1 cellular context compared by ENCODE assay signal in the genomic region with DNA sequence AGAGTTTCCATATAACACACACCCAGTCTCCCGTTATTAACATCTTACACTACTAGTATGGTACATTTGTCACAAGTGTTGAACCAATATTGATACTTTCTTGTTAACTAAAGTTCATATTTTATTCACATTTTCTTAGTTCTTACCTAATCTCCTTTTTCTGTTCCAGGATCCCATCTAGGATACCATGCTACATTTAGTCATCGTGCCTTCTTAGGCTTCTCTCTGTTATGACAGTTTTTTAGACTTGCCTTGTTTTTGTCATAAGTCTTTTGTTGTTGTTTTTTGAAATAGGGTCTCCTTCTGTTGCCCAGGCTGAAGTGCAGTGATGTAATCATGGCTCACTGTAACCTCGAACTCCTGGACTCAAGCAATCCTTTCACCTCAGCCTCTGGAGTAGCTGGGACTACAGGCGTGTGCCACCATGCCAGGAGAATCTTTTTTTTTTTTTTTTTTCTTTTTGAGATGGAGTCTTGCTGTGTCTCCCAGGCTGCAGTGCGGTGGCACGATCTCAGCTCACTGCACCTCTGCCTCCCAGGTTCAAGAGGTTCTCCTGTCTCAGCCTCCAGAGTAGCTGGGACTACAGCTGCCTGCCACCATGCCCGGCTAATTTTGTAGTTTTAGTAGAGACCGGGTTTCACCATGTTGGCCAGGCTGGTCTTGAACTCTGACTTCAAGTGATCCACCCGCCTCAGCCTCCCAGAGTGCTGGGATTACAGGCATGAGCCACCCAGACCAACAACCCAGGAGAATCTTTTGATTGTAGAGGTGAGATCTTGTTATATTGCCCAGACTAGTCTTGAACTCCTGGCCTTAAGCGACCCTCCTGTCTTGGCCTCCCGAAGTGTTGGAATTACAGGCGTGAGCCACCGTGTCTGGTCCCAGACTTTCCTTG.
TF ChIP-seq lines count a peak whose summit lies in the region.

No MANE protein-coding gene starts in this region.

TF ChIP-seq in HepG2, 621 proteins besides CTCF, POLR2A, EP300 and RAD21 (continued from another document and continues in another):
- TF ChIP-seq, protein P1, sequence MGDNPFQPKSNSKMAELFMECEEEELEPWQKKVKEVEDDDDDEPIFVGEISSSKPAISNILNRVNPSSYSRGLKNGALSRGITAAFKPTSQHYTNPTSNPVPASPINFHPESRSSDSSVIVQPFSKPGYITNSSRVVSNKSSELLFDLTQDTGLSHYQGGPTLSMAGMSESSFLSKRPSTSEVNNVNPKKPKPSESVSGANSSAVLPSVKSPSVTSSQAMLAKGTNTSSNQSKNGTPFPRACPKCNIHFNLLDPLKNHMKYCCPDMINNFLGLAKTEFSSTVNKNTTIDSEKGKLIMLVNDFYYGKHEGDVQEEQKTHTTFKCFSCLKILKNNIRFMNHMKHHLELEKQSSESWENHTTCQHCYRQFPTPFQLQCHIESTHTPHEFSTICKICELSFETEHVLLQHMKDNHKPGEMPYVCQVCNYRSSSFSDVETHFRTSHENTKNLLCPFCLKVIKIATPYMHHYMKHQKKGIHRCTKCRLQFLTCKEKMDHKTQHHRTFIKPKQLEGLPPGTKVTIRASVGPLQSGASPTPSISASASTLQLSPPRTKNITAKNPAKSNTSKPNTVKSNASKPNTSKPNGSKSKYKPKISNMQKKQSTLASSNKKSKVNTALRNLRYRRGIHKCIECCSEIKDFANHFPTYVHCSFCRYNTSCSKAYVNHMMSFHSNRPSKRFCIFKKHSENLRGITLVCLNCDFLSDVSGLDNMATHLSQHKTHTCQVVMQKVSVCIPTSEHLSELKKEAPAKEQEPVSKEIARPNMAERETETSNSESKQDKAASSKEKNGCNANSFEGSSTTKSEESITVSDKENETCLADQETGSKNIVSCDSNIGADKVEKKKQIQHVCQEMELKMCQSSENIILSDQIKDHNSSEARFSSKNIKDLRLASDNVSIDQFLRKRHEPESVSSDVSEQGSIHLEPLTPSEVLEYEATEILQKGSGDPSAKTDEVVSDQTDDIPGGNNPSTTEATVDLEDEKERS (CRISPR knock-in tag; IDR thresholded peaks at IDR 0.05) = peak; percentile 32; the same call in 1 of the 2 replicates
- no peak for TF ChIP-seq MAF1 (CRISPR knock-in tag; IDR thresholded peaks at IDR 0.05; ENCODE audit: borderline replicate concordance)
- no peak for TF ChIP-seq ELF1 (CRISPR knock-in tag; IDR thresholded peaks at IDR 0.05)
- no peak for TF ChIP-seq NFIC (IDR thresholded peaks at IDR 0.05; ENCODE audit: low read length)
- TF ChIP-seq, protein P2, sequence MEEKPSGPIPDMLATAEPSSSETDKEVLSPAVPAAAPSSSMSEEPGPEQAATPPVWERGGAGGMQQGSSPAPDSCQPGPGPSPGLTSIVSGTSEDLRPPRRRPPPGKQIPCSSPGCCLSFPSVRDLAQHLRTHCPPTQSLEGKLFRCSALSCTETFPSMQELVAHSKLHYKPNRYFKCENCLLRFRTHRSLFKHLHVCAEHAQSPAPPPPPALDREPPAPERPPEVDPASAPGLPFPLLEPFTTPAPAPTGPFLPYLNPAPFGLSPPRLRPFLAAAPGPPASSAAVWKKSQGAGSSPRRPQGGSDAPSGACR (CRISPR knock-in tag; IDR thresholded peaks at IDR 0.05) = 0 out of 2 replicates have a peak, but pooled peaks have one; percentile 18
- TF ChIP-seq, protein P3, sequence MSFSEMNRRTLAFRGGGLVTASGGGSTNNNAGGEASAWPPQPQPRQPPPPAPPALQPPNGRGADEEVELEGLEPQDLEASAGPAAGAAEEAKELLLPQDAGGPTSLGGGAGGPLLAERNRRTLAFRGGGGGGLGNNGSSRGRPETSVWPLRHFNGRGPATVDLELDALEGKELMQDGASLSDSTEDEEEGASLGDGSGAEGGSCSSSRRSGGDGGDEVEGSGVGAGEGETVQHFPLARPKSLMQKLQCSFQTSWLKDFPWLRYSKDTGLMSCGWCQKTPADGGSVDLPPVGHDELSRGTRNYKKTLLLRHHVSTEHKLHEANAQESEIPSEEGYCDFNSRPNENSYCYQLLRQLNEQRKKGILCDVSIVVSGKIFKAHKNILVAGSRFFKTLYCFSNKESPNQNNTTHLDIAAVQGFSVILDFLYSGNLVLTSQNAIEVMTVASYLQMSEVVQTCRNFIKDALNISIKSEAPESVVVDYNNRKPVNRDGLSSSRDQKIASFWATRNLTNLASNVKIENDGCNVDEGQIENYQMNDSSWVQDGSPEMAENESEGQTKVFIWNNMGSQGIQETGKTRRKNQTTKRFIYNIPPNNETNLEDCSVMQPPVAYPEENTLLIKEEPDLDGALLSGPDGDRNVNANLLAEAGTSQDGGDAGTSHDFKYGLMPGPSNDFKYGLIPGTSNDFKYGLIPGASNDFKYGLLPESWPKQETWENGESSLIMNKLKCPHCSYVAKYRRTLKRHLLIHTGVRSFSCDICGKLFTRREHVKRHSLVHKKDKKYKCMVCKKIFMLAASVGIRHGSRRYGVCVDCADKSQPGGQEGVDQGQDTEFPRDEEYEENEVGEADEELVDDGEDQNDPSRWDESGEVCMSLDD (CRISPR knock-in tag; IDR thresholded peaks at IDR 0.05; ENCODE audit: borderline replicate concordance) = no peak
- TF ChIP-seq, protein P4, sequence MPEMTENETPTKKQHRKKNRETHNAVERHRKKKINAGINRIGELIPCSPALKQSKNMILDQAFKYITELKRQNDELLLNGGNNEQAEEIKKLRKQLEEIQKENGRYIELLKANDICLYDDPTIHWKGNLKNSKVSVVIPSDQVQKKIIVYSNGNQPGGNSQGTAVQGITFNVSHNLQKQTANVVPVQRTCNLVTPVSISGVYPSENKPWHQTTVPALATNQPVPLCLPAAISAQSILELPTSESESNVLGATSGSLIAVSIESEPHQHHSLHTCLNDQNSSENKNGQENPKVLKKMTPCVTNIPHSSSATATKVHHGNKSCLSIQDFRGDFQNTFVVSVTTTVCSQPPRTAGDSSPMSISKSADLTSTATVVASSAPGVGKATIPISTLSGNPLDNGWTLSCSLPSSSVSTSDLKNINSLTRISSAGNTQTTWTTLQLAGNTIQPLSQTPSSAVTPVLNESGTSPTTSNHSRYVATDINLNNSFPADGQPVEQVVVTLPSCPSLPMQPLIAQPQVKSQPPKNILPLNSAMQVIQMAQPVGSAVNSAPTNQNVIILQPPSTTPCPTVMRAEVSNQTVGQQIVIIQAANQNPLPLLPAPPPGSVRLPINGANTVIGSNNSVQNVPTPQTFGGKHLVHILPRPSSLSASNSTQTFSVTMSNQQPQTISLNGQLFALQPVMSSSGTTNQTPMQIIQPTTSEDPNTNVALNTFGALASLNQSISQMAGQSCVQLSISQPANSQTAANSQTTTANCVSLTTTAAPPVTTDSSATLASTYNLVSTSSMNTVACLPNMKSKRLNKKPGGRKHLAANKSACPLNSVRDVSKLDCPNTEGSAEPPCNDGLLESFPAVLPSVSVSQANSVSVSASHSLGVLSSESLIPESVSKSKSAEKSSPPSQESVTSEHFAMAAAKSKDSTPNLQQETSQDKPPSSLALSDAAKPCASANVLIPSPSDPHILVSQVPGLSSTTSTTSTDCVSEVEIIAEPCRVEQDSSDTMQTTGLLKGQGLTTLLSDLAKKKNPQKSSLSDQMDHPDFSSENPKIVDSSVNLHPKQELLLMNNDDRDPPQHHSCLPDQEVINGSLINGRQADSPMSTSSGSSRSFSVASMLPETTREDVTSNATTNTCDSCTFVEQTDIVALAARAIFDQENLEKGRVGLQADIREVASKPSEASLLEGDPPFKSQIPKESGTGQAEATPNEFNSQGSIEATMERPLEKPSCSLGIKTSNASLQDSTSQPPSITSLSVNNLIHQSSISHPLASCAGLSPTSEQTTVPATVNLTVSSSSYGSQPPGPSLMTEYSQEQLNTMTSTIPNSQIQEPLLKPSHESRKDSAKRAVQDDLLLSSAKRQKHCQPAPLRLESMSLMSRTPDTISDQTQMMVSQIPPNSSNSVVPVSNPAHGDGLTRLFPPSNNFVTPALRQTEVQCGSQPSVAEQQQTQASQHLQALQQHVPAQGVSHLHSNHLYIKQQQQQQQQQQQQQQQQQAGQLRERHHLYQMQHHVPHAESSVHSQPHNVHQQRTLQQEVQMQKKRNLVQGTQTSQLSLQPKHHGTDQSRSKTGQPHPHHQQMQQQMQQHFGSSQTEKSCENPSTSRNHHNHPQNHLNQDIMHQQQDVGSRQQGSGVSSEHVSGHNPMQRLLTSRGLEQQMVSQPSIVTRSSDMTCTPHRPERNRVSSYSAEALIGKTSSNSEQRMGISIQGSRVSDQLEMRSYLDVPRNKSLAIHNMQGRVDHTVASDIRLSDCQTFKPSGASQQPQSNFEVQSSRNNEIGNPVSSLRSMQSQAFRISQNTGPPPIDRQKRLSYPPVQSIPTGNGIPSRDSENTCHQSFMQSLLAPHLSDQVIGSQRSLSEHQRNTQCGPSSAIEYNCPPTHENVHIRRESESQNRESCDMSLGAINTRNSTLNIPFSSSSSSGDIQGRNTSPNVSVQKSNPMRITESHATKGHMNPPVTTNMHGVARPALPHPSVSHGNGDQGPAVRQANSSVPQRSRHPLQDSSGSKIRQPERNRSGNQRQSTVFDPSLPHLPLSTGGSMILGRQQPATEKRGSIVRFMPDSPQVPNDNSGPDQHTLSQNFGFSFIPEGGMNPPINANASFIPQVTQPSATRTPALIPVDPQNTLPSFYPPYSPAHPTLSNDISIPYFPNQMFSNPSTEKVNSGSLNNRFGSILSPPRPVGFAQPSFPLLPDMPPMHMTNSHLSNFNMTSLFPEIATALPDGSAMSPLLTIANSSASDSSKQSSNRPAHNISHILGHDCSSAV (CRISPR knock-in tag; IDR thresholded peaks at IDR 0.05; ENCODE audit: borderline replicate concordance) = no peak
- 0 out of 2 replicates have a peak, but pooled peaks have one; percentile 45 for TF ChIP-seq ARNT2 (CRISPR knock-in tag; IDR thresholded peaks at IDR 0.05; ENCODE audit: low read depth)
- 0 out of 2 replicates have a peak, but pooled peaks have one; percentile 49 for TF ChIP-seq ZNF101 (CRISPR knock-in tag; IDR thresholded peaks at IDR 0.05; ENCODE audit: borderline replicate concordance, low read depth)
- TF ChIP-seq ZBTB38 (CRISPR knock-in tag; IDR thresholded peaks at IDR 0.05) = peak; percentile 66; the same call in 1 of the 2 replicates
- TF ChIP-seq JARID2 (CRISPR knock-in tag; IDR thresholded peaks at IDR 0.05; ENCODE audit: insufficient replicate concordance) = no peak
- TF ChIP-seq, protein P5, sequence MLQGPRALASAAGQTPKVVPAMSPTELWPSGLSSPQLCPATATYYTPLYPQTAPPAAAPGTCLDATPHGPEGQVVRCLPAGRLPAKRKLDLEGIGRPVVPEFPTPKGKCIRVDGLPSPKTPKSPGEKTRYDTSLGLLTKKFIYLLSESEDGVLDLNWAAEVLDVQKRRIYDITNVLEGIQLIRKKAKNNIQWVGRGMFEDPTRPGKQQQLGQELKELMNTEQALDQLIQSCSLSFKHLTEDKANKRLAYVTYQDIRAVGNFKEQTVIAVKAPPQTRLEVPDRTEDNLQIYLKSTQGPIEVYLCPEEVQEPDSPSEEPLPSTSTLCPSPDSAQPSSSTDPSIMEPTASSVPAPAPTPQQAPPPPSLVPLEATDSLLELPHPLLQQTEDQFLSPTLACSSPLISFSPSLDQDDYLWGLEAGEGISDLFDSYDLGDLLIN (CRISPR knock-in tag; IDR thresholded peaks at IDR 0.05; ENCODE audit: borderline replicate concordance) = no peak
- TF ChIP-seq, protein P6, sequence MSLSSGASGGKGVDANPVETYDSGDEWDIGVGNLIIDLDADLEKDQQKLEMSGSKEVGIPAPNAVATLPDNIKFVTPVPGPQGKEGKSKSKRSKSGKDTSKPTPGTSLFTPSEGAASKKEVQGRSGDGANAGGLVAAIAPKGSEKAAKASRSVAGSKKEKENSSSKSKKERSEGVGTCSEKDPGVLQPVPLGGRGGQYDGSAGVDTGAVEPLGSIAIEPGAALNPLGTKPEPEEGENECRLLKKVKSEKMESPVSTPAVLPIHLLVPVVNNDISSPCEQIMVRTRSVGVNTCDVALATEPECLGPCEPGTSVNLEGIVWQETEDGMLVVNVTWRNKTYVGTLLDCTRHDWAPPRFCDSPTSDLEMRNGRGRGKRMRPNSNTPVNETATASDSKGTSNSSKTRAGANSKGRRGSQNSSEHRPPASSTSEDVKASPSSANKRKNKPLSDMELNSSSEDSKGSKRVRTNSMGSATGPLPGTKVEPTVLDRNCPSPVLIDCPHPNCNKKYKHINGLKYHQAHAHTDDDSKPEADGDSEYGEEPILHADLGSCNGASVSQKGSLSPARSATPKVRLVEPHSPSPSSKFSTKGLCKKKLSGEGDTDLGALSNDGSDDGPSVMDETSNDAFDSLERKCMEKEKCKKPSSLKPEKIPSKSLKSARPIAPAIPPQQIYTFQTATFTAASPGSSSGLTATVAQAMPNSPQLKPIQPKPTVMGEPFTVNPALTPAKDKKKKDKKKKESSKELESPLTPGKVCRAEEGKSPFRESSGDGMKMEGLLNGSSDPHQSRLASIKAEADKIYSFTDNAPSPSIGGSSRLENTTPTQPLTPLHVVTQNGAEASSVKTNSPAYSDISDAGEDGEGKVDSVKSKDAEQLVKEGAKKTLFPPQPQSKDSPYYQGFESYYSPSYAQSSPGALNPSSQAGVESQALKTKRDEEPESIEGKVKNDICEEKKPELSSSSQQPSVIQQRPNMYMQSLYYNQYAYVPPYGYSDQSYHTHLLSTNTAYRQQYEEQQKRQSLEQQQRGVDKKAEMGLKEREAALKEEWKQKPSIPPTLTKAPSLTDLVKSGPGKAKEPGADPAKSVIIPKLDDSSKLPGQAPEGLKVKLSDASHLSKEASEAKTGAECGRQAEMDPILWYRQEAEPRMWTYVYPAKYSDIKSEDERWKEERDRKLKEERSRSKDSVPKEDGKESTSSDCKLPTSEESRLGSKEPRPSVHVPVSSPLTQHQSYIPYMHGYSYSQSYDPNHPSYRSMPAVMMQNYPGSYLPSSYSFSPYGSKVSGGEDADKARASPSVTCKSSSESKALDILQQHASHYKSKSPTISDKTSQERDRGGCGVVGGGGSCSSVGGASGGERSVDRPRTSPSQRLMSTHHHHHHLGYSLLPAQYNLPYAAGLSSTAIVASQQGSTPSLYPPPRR (CRISPR knock-in tag; IDR thresholded peaks at IDR 0.05; ENCODE audit: borderline replicate concordance) = no peak
- peak; percentile 46; the same call in 1 of the 2 replicates for TF ChIP-seq CREB1 (IDR thresholded peaks at IDR 0.05)
- TF ChIP-seq CREB1 (CRISPR knock-in tag; IDR thresholded peaks at IDR 0.05) = no peak
- TF ChIP-seq, protein P7, sequence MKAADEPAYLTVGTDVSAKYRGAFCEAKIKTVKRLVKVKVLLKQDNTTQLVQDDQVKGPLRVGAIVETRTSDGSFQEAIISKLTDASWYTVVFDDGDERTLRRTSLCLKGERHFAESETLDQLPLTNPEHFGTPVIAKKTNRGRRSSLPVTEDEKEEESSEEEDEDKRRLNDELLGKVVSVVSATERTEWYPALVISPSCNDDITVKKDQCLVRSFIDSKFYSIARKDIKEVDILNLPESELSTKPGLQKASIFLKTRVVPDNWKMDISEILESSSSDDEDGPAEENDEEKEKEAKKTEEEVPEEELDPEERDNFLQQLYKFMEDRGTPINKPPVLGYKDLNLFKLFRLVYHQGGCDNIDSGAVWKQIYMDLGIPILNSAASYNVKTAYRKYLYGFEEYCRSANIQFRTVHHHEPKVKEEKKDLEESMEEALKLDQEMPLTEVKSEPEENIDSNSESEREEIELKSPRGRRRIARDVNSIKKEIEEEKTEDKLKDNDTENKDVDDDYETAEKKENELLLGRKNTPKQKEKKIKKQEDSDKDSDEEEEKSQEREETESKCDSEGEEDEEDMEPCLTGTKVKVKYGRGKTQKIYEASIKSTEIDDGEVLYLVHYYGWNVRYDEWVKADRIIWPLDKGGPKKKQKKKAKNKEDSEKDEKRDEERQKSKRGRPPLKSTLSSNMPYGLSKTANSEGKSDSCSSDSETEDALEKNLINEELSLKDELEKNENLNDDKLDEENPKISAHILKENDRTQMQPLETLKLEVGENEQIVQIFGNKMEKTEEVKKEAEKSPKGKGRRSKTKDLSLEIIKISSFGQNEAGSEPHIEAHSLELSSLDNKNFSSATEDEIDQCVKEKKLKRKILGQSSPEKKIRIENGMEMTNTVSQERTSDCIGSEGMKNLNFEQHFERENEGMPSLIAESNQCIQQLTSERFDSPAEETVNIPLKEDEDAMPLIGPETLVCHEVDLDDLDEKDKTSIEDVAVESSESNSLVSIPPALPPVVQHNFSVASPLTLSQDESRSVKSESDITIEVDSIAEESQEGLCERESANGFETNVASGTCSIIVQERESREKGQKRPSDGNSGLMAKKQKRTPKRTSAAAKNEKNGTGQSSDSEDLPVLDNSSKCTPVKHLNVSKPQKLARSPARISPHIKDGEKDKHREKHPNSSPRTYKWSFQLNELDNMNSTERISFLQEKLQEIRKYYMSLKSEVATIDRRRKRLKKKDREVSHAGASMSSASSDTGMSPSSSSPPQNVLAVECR (CRISPR knock-in tag; IDR thresholded peaks at IDR 0.05; ENCODE audit: borderline replicate concordance) = no peak
- TF ChIP-seq ATF7-NPFF (CRISPR knock-in tag; IDR thresholded peaks at IDR 0.05; ENCODE audit: low read depth) = peak; percentile 52; the same call in 1 of the 2 replicates
